1 cellular context compared by ENCODE assay signal in genomic region chr1:62783736-62784508, GRCh38.
TF ChIP-seq lines count a peak whose summit lies in the region.

ATG4C (plus strand) TSS chr1:62784132; CDS start chr1:62803787, 19,655 bp downstream.

TF ChIP-seq in K562, 482 proteins besides CTCF, POLR2A, EP300 and RAD21 (continued from another document and continues in another):
- no peak for TF ChIP-seq ZNF512 (tag; IDR thresholded peaks at IDR 0.05)
- TF ChIP-seq GABPA (tag; conservative IDR thresholded peaks at IDR 0.05; ENCODE audit: low read depth): peak; percentile 92
- TF ChIP-seq MGA (IDR thresholded peaks at IDR 0.05): 0 out of 2 replicates have a peak, but pooled peaks have one; percentile 2
- TF ChIP-seq MLX (CRISPR knock-in tag; conservative IDR thresholded peaks at IDR 0.05): no peak
- no peak for TF ChIP-seq HDAC6 (IDR thresholded peaks at IDR 0.05; ENCODE audit: low read depth, low read length)
- TF ChIP-seq MTA1 (IDR thresholded peaks at IDR 0.05; ENCODE audit: borderline replicate concordance): no peak
- no peak; a peak in 2 of 4 replicates for TF ChIP-seq TBL1XR1 (IDR thresholded peaks at IDR 0.05; ENCODE audit: low read length in 2 of 2)
- TF ChIP-seq GTF3C2 (IDR thresholded peaks at IDR 0.05; ENCODE audit: borderline replicate concordance, extremely low read depth, insufficient read length): no peak
- TF ChIP-seq ASH1L (IDR thresholded peaks at IDR 0.05; ENCODE audit: borderline replicate concordance, low read depth, partially characterized antibody): peak; percentile 88
- TF ChIP-seq RNF219 (CRISPR knock-in tag; IDR thresholded peaks at IDR 0.05): no peak
- no peak for TF ChIP-seq ZNF23 (CRISPR knock-in tag; IDR thresholded peaks at IDR 0.05)
- no peak for TF ChIP-seq ZBTB2 (IDR thresholded peaks at IDR 0.05)
- TF ChIP-seq HSF4 (CRISPR knock-in tag; IDR thresholded peaks at IDR 0.05; ENCODE audit: borderline replicate concordance): no peak
- peak; percentile 89 for TF ChIP-seq POLR2AphosphoS5 (IDR thresholded peaks at IDR 0.05; ENCODE audit: control insufficient read depth, insufficient read depth, low read depth, low read length)
- TF ChIP-seq CTCFL (IDR thresholded peaks at IDR 0.05; ENCODE audit: borderline replicate concordance, insufficient read depth, low read depth, low read length, poor library complexity, severe bottlenecking): no peak
- no peak for TF ChIP-seq ZNF224 (CRISPR knock-in tag; IDR thresholded peaks at IDR 0.05)
- 0 out of 2 replicates have a peak, but pooled peaks have one; percentile 5 for TF ChIP-seq ZNF589 (CRISPR knock-in tag; IDR thresholded peaks at IDR 0.05; ENCODE audit: low read depth)
- no peak for TF ChIP-seq ZBTB26 (CRISPR knock-in tag; IDR thresholded peaks at IDR 0.05)
- TF ChIP-seq SUPT5H (IDR thresholded peaks at IDR 0.05): peak; percentile 90
- no peak for TF ChIP-seq E2F1 (CRISPR knock-in tag; IDR thresholded peaks at IDR 0.05)
- TF ChIP-seq MEF2A (IDR thresholded peaks at IDR 0.05; ENCODE audit: control insufficient read depth, low read depth, low read length): no peak
- no peak for TF ChIP-seq FOXK1 (CRISPR knock-in tag; IDR thresholded peaks at IDR 0.05; ENCODE audit: borderline replicate concordance)
- TF ChIP-seq NR2C2 (CRISPR knock-in tag; IDR thresholded peaks at IDR 0.05): no peak
- peak; percentile 88 for TF ChIP-seq NR2C2 (tag; IDR thresholded peaks at IDR 0.05)
